In the genomic region with DNA sequence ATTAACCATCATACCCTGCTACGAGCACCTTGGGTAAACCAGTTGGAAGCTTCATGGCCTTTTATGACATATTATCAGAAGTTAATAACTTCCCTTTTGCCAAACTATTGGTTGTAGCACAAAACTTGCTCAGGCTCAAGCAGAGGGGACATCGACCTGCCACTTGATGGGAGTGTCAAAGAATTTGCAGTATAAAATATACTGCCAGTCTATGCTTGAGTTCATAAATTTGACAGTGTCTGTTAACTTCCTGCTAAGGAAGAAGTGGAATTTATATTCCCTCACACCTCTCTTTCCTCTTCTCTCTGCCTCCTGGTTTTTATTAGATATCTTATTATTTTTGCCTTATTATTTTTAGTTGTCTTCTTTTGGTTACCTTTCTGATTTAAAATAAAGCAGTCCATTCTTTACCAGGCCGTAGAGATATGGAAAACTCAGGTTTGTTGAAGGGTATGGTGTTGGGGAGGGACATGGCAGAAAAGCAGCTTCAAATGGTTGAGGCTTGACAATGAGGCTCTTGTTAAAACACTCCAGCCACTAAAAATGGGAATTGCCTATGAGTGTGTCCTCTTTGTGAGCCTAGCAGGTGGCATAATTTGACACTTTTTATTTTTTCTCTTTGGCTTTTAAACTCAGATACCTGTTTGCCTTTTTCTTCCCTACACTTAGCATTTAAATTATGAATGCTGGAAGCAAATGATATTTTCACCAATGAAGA, we compare ENCODE assay signal across 16 cellular contexts.
"Had no signal": no experiment of that assay in that cellular context is flagged by ENCODE, and none has a peak within 500 bp of the region (broad histone marks: within the 10 kb centered on the region; RNA-seq: fewer than 3 reads in every experiment).

No MANE protein-coding gene starts in this region.

- H3K27me3 ChIP-seq: heart left ventricle, thyroid gland, uterus had no signal

- H3K4me3 Mint-ChIP-seq: activated CD8-positive, alpha-beta T cell treated with anti-CD3 and anti-CD28 coated beads, Interleukin-2, amount 10 ng/mL, durations not matched to agents 7 days and 5 days; activated naive CD4-positive, alpha-beta T cell treated with anti-CD3 and anti-CD28 coated beads for 36 hours; activated T-helper 1 cell treated with anti-CD3 and anti-CD28 coated beads, Interleukin-12 subunit alpha, Interleukin-12 subunit beta, Interleukin-2, Interleukin-4 antibody, amounts not matched to agents 30 ng/mL and 10 ng/mL and 1 ng/mL, durations not matched to agents 14 hours and 24 hours and 36 hours had no signal

- H3K4me3 ChIP-seq: coronary artery, heart left ventricle, thyroid gland, uterus had no signal

- ATAC-seq: activated CD8-positive, alpha-beta T cell treated with anti-CD3 and anti-CD28 coated beads, Interleukin-2, amount 10 ng/mL, durations not matched to agents 7 days and 5 days; heart left ventricle; left ventricle myocardium superior; right cardiac atrium had no signal

- H3K27ac ChIP-seq: coronary artery, heart left ventricle, neutrophil, thyroid gland, uterus had no signal

- H3K27ac Mint-ChIP-seq: activated CD8-positive, alpha-beta T cell treated with anti-CD3 and anti-CD28 coated beads, Interleukin-2, amount 10 ng/mL, durations not matched to agents 7 days and 5 days; activated naive CD4-positive, alpha-beta T cell treated with anti-CD3 and anti-CD28 coated beads for 36 hours; activated T-helper 1 cell treated with anti-CD3 and anti-CD28 coated beads, Interleukin-12 subunit alpha, Interleukin-12 subunit beta, Interleukin-2, Interleukin-4 antibody, amounts not matched to agents 30 ng/mL and 10 ng/mL and 1 ng/mL, durations not matched to agents 14 hours and 24 hours and 36 hours had no signal

- DNase-seq: activated CD4-positive, alpha-beta T cell treated with anti-CD3 and anti-CD28 coated beads for 4 hours; activated CD8-positive, alpha-beta memory T cell treated with anti-CD3 and anti-CD28 coated beads, Interleukin-2, amount 50 U/mL, for 48 hours; activated CD8-positive, alpha-beta T cell treated with anti-CD3 and anti-CD28 coated beads, Interleukin-2, amount 10 ng/mL, durations not matched to agents 7 days and 5 days; activated naive CD4-positive, alpha-beta T cell treated with anti-CD3 and anti-CD28 coated beads for 36 hours; central memory CD4-positive, alpha-beta T cell; effector CD4-positive, alpha-beta T cell; foreskin melanocyte; heart left ventricle; left ventricle myocardium superior; right cardiac atrium; small intestine; thyroid gland; uterus had no signal

- H3K9me3 ChIP-seq: heart left ventricle, neutrophil, thyroid gland, uterus had no signal

- H3K9me3 Mint-ChIP-seq: activated T-helper 1 cell treated with anti-CD3 and anti-CD28 coated beads, Interleukin-12 subunit alpha, Interleukin-12 subunit beta, Interleukin-2, Interleukin-4 antibody, amounts not matched to agents 30 ng/mL and 10 ng/mL and 1 ng/mL, durations not matched to agents 14 hours and 24 hours and 36 hours had no signal

- H3K36me3 ChIP-seq: neutrophil, thyroid gland, uterus had no signal

- H3K4me1 ChIP-seq: thyroid gland, uterus had no signal
